Comparison of ENCODE assay signal across 17 cellular contexts in the genomic region with DNA sequence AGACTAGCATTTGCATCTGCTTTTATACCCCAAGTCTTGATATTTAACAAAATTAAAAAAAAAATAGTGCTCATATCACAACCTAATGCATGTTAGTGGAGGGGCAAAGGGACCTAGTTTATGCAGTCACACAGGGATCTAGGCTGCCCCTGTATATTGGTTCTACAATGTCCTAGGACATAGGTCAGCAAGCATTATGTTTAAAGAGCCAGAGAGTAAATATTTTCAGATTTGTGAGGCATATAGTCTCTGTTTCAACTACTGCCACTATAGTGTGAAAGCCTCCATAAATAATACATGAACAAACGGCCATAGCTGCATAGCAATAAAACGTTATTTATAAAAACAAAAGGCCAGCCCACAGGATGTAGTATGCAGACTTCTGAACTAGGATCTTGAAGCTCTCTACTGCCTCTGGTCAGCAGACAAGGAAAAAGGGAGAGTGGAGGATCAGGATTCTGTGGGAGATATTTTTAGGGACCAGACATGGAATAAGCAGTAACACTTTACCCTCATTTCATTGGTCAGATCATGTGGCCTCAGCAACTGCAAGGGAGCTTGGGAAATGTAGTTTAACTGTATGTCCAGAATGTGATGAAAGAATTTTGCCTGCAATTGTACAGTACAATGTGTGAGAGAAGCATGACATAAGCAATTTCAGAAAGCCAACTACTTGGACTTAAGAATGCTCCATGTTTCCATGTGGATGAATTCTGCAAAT.
DNase-seq lines count a peak whose midpoint lies in the region; FAIRE-seq and TF ChIP-seq lines count a peak whose summit lies in the region.
"Had no signal": no experiment of that assay in that cellular context is flagged by ENCODE, and none has a peak within 500 bp of the region (broad histone marks: within the 10 kb centered on the region; RNA-seq: fewer than 3 reads in every experiment).

No MANE protein-coding gene starts in this region.

- no peaks in the 10 kb centered on the region for H3K4me1 ChIP-seq in keratinocyte (ENCODE audit: control insufficient read depth, extremely low read depth, insufficient read depth, low read length)
- H3K4me1 ChIP-seq: adrenal gland, testis had no signal

- no peaks in the 10 kb centered on the region for H4K20me1 ChIP-seq in keratinocyte (ENCODE audit: control insufficient read depth, extremely low read depth, insufficient read depth, low read length)

- dilution Hi-C loops in keratinocyte (cut with MboI; ENCODE audit: extremely low pct_ligation_motif_present, low sequenced_read_pairs): no loop called here

- DNase-seq in COLO668 (lab: John Stamatoyannopoulos, UW; ENCODE audit: unreplicated experiment) (peak; percentile 49), H54 (ENCODE audit: insufficient read length, low spot score) (peak; percentile 5), RKO (ENCODE audit: low spot score) (peak; percentile 52), keratinocyte (ENCODE audit: low read depth, low spot score) (no peak), activated gamma-delta T cell treated with Interleukin-2 at 50 U/mL for 16 hours (no peak)
- no peak for DNase-seq in activated CD4-positive, CD25-positive, alpha-beta regulatory T cell treated with anti-CD3 and anti-CD28 coated beads, Interleukin-2, amount 50 U/mL, for 72 hours
- no peak for DNase-seq in activated effector memory CD4-positive, alpha-beta T cell treated with anti-CD3 and anti-CD28 coated beads, Interleukin-2, amount 50 U/mL, for 16 hours
- DNase-seq in activated naive CD4-positive, alpha-beta T cell (lab: John Stamatoyannopoulos, UW): no peak
- DNase-seq: activated CD8-positive, alpha-beta memory T cell treated with anti-CD3 and anti-CD28 coated beads, Interleukin-2, amount 50 U/mL, for 4 hours; adrenal gland; CD4-positive, alpha-beta T cell; islet precursor cell; naive B cell; NCI-H187; testis had no signal

- peak overlapping the region; percentile 18 for H3K4me2 ChIP-seq in keratinocyte (ENCODE audit: control insufficient read depth, extremely low read depth, insufficient read depth, low read depth, low read length)

- no peak overlapping the region for H3K9ac ChIP-seq in keratinocyte (ENCODE audit: control insufficient read depth, extremely low read depth, insufficient read depth, low read length)

- no peak overlapping the region for H3K4me3 ChIP-seq in keratinocyte (ENCODE audit: control insufficient read depth in 2 of 3, extremely low read depth in 1 of 3, insufficient read depth in 2 of 3, low read depth in 1 of 3, low read length in 3 of 3)
- H3K4me3 ChIP-seq: adrenal gland, dorsolateral prefrontal cortex, testis had no signal

- no peaks in the 10 kb centered on the region for H3K9me1 ChIP-seq in keratinocyte (ENCODE audit: control insufficient read depth, extremely low read depth, insufficient read depth, low read length)

- no peaks in the 10 kb centered on the region for H3K27me3 ChIP-seq in keratinocyte (ENCODE audit: control insufficient read depth, extremely low read depth, insufficient read depth, low read length)
- H3K27me3 ChIP-seq: adrenal gland, dorsolateral prefrontal cortex, testis had no signal

- no peaks in the 10 kb centered on the region for H3K36me3 ChIP-seq in keratinocyte (ENCODE audit: control insufficient read depth in 2 of 2, extremely low read depth in 1 of 2, insufficient read depth in 2 of 2, low read length in 2 of 2)
- H3K36me3 ChIP-seq: adrenal gland had no signal

- TF ChIP-seq CTCF in keratinocyte (optimal IDR thresholded peaks at IDR 0.05 in 1 of 3, IDR thresholded peaks at IDR 0.05 in 1 of 3, conservative IDR thresholded peaks at IDR 0.05 in 1 of 3; ENCODE audit: extremely low read depth in 1 of 3, insufficient read depth in 2 of 3, low read length in 3 of 3): no peak

- H3K27ac ChIP-seq in keratinocyte (ENCODE audit: control insufficient read depth, insufficient read depth, low read length): no peak overlapping the region
- H3K27ac ChIP-seq: adrenal gland, testis, VCaP had no signal

- no peaks in the 10 kb centered on the region for H3K9me3 ChIP-seq in keratinocyte (ENCODE audit: control insufficient read depth, low read depth, low read length)
- H3K9me3 ChIP-seq: adrenal gland, testis had no signal

- H2AFZ ChIP-seq in keratinocyte (ENCODE audit: control insufficient read depth, low read length): no peak overlapping the region

- FAIRE-seq in H54 (lab: Jason Lieb, UNC) (peak; percentile 11), keratinocyte (lab: Jason Lieb, UNC) (no peak)

- TF ChIP-seq POLR2A in H54 (IDR thresholded peaks at IDR 0.05; ENCODE audit: low read depth, low read length): no peak

- no peaks in the 10 kb centered on the region for H3K79me2 ChIP-seq in keratinocyte (ENCODE audit: control insufficient read depth, insufficient read depth, low read length)

Comparison
In these comparisons a context has a peak if more than half of its experiments do, and no peak if none do; other contexts are left out.
1. DNase-seq: peak in COLO668 (single experiment), H54 (single experiment) and RKO (single experiment); none in keratinocyte (single experiment), activated CD4-positive, CD25-positive, alpha-beta regulatory T cell treated with anti-CD3 and anti-CD28 coated beads, Interleukin-2, amount 50 U/mL, for 72 hours (single experiment), activated gamma-delta T cell treated with Interleukin-2 at 50 U/mL for 16 hours (single experiment), activated effector memory CD4-positive, alpha-beta T cell treated with anti-CD3 and anti-CD28 coated beads, Interleukin-2, amount 50 U/mL, for 16 hours (single experiment) and activated naive CD4-positive, alpha-beta T cell (0 of 4).